1 cellular context compared by ENCODE assay signal in the genomic region with DNA sequence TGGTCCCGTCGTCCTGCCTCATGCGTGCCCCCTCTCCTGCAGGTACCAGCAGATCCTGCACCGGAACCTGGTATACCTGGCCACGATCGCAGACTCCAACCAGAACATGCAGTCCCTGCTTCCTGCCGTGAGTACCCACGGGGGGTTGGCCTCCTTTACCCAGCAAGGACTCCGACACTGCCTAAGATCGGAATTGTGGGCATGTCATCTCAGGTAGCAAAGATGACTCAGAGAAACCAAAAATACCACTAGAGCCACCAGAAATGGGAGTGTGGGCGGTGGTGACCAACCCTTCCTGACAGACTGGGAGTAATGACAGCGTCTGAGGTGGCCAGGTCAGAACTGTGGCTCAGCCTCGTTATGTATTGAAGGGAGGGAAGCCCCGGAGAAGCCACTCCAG.
TF ChIP-seq lines count a peak whose summit lies in the region.

No MANE protein-coding gene starts in this region.

TF ChIP-seq in IMR-90, 13 proteins besides CTCF, POLR2A, EP300 and RAD21:
- peak; percentile 39; the same call in 1 of the 2 replicates for TF ChIP-seq FOS (IDR thresholded peaks at IDR 0.05; ENCODE audit: low read depth, low read length)
- TF ChIP-seq, protein P1, sequence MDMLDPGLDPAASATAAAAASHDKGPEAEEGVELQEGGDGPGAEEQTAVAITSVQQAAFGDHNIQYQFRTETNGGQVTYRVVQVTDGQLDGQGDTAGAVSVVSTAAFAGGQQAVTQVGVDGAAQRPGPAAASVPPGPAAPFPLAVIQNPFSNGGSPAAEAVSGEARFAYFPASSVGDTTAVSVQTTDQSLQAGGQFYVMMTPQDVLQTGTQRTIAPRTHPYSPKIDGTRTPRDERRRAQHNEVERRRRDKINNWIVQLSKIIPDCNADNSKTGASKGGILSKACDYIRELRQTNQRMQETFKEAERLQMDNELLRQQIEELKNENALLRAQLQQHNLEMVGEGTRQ (IDR thresholded peaks at IDR 0.05; ENCODE audit: low read depth, low read length), result no peak
- no peak for TF ChIP-seq MAZ (IDR thresholded peaks at IDR 0.05; ENCODE audit: borderline replicate concordance, low read depth, low read length)
- TF ChIP-seq RCOR1 (IDR thresholded peaks at IDR 0.05; ENCODE audit: insufficient replicate concordance, low read length), result no peak
- TF ChIP-seq CEBPB (IDR thresholded peaks at IDR 0.05; ENCODE audit: low read depth, low read length), result no peak
TF ChIP-seq in IMR-90: peak in this region for 1.
